In genomic region chr11:10488581-10489443, GRCh38 we compare ENCODE assay signal across 9 cellular contexts. TPM values are rescaled to one million over a fixed set of nuclear protein-coding genes. Genes with fewer than 3 reads are reported as not detected.
DNase-seq lines count a peak whose midpoint lies in the region; ATAC-seq and TF ChIP-seq lines count a peak whose summit lies in the region.
"Had no signal": no experiment of that assay in that cellular context is flagged by ENCODE, and none has a peak within 500 bp of the region (broad histone marks: within the 10 kb centered on the region; RNA-seq: fewer than 3 reads in every experiment).

No MANE protein-coding gene starts in this region.

- H3K4me1 ChIP-seq in OCI-LY7 (ENCODE audit: insufficient read depth, low read length, poor library complexity, severe bottlenecking) (peaks cover 7% of the 10 kb centered on the region), uterus (peaks cover 0 to 5% of the 10 kb centered on the region in 2 donors), gastroesophageal sphincter (peaks cover 0 to 19% (median 7%) of the 10 kb centered on the region in 3 donors)

- H3K9me2 ChIP-seq in OCI-LY7 (ENCODE audit: insufficient read depth, low read length), result no peaks in the 10 kb centered on the region

- H2AFZ ChIP-seq in OCI-LY7 (ENCODE audit: low read length), result no peak overlapping the region

- BruUV-seq in OCI-LY7 (replicated peaks; lab: Mats Ljungman, UMichigan), result no TSS peak

- POLR2A ChIA-PET in OCI-LY7 (lab: Charles Lee), result no interaction called here

- no peaks in the 10 kb centered on the region for H3K27me3 ChIP-seq in uterus
- H3K27me3 ChIP-seq in gastroesophageal sphincter, result no peaks in the 10 kb centered on the region

- in situ Hi-C loops in Caki2 (cut with HindIII; ENCODE audit: low pct_unique_long_range_greater_than_20kb, low sequenced_read_pairs), result no loop called here

- H3K36me3 ChIP-seq in OCI-LY7 (ENCODE audit: insufficient read depth, low read length) (peaks cover 88% of the 10 kb centered on the region), uterus (no peaks in the 10 kb centered on the region), gastroesophageal sphincter (peaks cover 0 to 12% of the 10 kb centered on the region in 2 donors)
- H3K36me3 ChIP-seq: thoracic aorta had no signal

- H3K9me3 Mint-ChIP-seq in memory B cell, result no peaks in the 10 kb centered on the region

- H3K36me3 Mint-ChIP-seq in memory B cell, result peaks cover 56% of the 10 kb centered on the region

- H3K79me2 ChIP-seq in OCI-LY7 (ENCODE audit: insufficient read depth, low read depth, low read length), result no peaks in the 10 kb centered on the region

- no peak overlapping the region for H3K4me2 ChIP-seq in OCI-LY7 (ENCODE audit: low read length)

- H3K27ac ChIP-seq in OCI-LY7 (ENCODE audit: low read depth, low read length, poor library complexity, severe bottlenecking) (no peak overlapping the region), uterus (no peak overlapping the region), gastroesophageal sphincter (no peak overlapping the region)
- H3K27ac ChIP-seq: thoracic aorta had no signal

- no peaks in the 10 kb centered on the region for H4K20me1 ChIP-seq in OCI-LY7 (ENCODE audit: insufficient read depth, low read length)

- intact Hi-C loops in OCI-LY7 (cut with micrococcal nuclease; ENCODE audit: unreplicated experiment), result no loop called here
- intact Hi-C loops in uterus (cut with DNase I; ENCODE audit: low total_unique reads), result no loop called here

- CTCF ChIA-PET in OCI-LY7 (lab: Charles Lee; ENCODE audit: unreplicated experiment), result no interaction called here

- ATAC-seq in GM21515 (IDR thresholded peaks at IDR 0.05; ENCODE audit: unreplicated experiment), result peak; percentile 50
- ATAC-seq in memory B cell (ENCODE audit: low read depth), result peak; percentile 93
- no peak for ATAC-seq in gastroesophageal sphincter

- no peaks in the 10 kb centered on the region for H3K27me3 Mint-ChIP-seq in memory B cell

- TF ChIP-seq EP300 in gastroesophageal sphincter (IDR thresholded peaks at IDR 0.05), result no peak

- DNase-seq in Caki2 (ENCODE audit: low read depth) (peak; percentile 66), OCI-LY7 (ENCODE audit: low spot score) (peak; percentile 4), memory B cell (ENCODE audit: low spot score in 2 of 2) (peak; percentile 62 to 77), uterus (no peak), NCI-H345 treated with DMSO at 0.1 percent for 48 hours (lab: John Stamatoyannopoulos, UW; ENCODE audit: unreplicated experiment) (no peak), DMS153 (lab: John Stamatoyannopoulos, UW) (no peak)

- peak overlapping the region; percentile 99 for H3K27ac Mint-ChIP-seq in memory B cell

- TF ChIP-seq CTCF in OCI-LY7 (conservative IDR thresholded peaks at IDR 0.05; ENCODE audit: low read length) (no peak), uterus (IDR thresholded peaks at IDR 0.05) (no peak), gastroesophageal sphincter (IDR thresholded peaks at IDR 0.05) (no peak)

- no peak overlapping the region for H3K4me3 ChIP-seq in OCI-LY7 (ENCODE audit: low read depth, low read length, poor library complexity, severe bottlenecking)
- no peak overlapping the region for H3K4me3 ChIP-seq in uterus
- no peak overlapping the region for H3K4me3 ChIP-seq in gastroesophageal sphincter
- H3K4me3 ChIP-seq: thoracic aorta had no signal

- 95 to 100% methylated on average over 2 to 4 of the region's 11 CpGs for WGBS in gastroesophageal sphincter (ENCODE audit: low coverage in 1 of 2), 2 donors

- H3K9me3 ChIP-seq in OCI-LY7 (ENCODE audit: low read length) (no peaks in the 10 kb centered on the region), uterus (no peaks in the 10 kb centered on the region), gastroesophageal sphincter (no peaks in the 10 kb centered on the region)
- H3K9me3 ChIP-seq: thoracic aorta had no signal

- peaks cover 29% of the 10 kb centered on the region for H3K4me1 Mint-ChIP-seq in memory B cell

- TF ChIP-seq POLR2A in uterus (IDR thresholded peaks at IDR 0.05), result no peak
- no peak for TF ChIP-seq POLR2A in gastroesophageal sphincter (IDR thresholded peaks at IDR 0.05)

- H3K4me3 Mint-ChIP-seq in memory B cell, result peak overlapping the region; percentile 43

RNA-seq across cellular contexts. Expression of gene AMPD3, which starts 33.7 kb away (rescaled TPM):
- total RNA-seq in Caki2 (2014; rRNA removed; shearing (Covaris generic); ENCODE audit: low replicate concordance), result 3.6 and 11.1 TPM in 2 replicates
- total RNA-seq in OCI-LY7 (2014; rRNA removed; shearing (Covaris generic)), result 9.4 and 13.5 TPM in 2 replicates
- total RNA-seq in OCI-LY7 (2022) (17.0 and 25.6 TPM in 2 replicates), uterus (1 to 10 TPM in 3 of 4 donors, not detected in 1; 1.2 to 6.4 (median 6.1) TPM), gastroesophageal sphincter (1 to 10 TPM; 4.3 to 7.3 (median 5.4) TPM)

RNA-seq across cellular contexts. Expression of gene RNF141, which starts 52.2 kb away (rescaled TPM):
- 39.5 and 53.7 TPM in 2 replicates for total RNA-seq in Caki2 (2014; rRNA removed; shearing (Covaris generic); ENCODE audit: low replicate concordance)
- 8.2 and 9.2 TPM in 2 replicates for total RNA-seq in OCI-LY7 (2014; rRNA removed; shearing (Covaris generic))
- total RNA-seq in OCI-LY7 (2022) (18.5 and 20.1 TPM in 2 replicates), uterus (10 to 100 TPM; 19.7 to 49.7 (median 25.2) TPM), gastroesophageal sphincter (10 to 100 TPM; 28.4 to 44.8 (median 38.1) TPM)

Comparison
In these comparisons a context has a peak if more than half of its experiments do, and no peak if none do; other contexts are left out.
1. DNase-seq: peak in Caki2 (single experiment), OCI-LY7 (single experiment) and memory B cell (2 of 2); none in uterus (0 of 2), NCI-H345 treated with DMSO at 0.1 percent for 48 hours (single experiment) and DMS153 (single experiment).